In the genomic region with DNA sequence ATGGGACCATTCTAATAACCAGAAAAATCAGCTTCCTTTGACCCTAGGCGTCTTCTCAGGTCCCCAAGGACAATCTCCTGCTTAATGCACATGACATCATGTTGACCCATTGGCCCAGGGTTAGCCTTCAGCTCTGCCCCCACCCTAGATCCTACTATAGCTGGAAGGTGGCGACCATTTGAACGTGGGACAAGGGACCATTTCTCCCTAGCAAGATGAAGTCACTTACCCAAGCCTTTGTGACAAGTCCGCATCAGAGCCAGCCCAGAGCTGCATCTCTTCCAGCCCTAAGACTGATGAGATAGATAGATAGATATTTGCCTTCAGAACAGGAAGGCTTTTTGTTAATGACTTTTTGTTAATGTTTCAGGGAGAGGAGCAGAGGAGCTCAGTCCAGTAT, we compare ENCODE assay signal across 25 cellular contexts.
"Had no signal": no experiment of that assay in that cellular context is flagged by ENCODE, and none has a peak within 500 bp of the region (broad histone marks: within the 10 kb centered on the region; RNA-seq: fewer than 3 reads in every experiment).

No MANE protein-coding gene starts in this region.

- H3K79me2 ChIP-seq: parathyroid adenoma had no signal

- H3K27ac ChIP-seq: esophagus squamous epithelium, gastroesophageal sphincter, left ventricle myocardium inferior, lower lobe of right lung, psoas muscle, sigmoid colon, suprapubic skin, thyroid gland, upper lobe of right lung, vagina had no signal

- ATAC-seq: gastroesophageal sphincter, psoas muscle had no signal

- H3K4me3 ChIP-seq: esophagus squamous epithelium, gastroesophageal sphincter, left ventricle myocardium inferior, lower lobe of right lung, psoas muscle, sigmoid colon, skin epidermis, suprapubic skin, thyroid gland, upper lobe of right lung, vagina had no signal

- H3K4me3 Mint-ChIP-seq: immature natural killer cell, memory B cell, nephron had no signal

- H3K27me3 ChIP-seq: esophagus squamous epithelium, sigmoid colon, suprapubic skin, thyroid gland, upper lobe of right lung, vagina had no signal

- DNase-seq: cortex of kidney; esophagus squamous epithelium; foreskin fibroblast; immature natural killer cell; left cardiac atrium; left ventricle myocardium inferior; lower lobe of right lung; midbrain; occipital lobe; psoas muscle; retina; sigmoid colon; stimulated activated CD4-positive, alpha-beta T cell treated with anti-CD3 and anti-CD28 coated beads, Interleukin-2, amount 100 ng/mL, for 24 hours; stimulated activated CD4-positive, alpha-beta T cell treated with anti-CD3 and anti-CD28 coated beads, Interleukin-4, amount 100 ng/mL, for 4 hours; stimulated activated naive CD4-positive, alpha-beta T cell treated with Interleukin-2 at 50 U/mL for 16 hours; thyroid gland; upper lobe of right lung had no signal

- H3K9ac ChIP-seq: parathyroid adenoma had no signal

- H3K36me3 ChIP-seq: esophagus squamous epithelium, gastroesophageal sphincter, left ventricle myocardium inferior, lower lobe of right lung, sigmoid colon, suprapubic skin, thyroid gland, upper lobe of right lung, vagina had no signal

- H3K36me3 Mint-ChIP-seq: immature natural killer cell, memory B cell had no signal

- H3K9me3 ChIP-seq: esophagus squamous epithelium, gastroesophageal sphincter, left ventricle myocardium inferior, lower lobe of right lung, psoas muscle, sigmoid colon, suprapubic skin, thyroid gland, upper lobe of right lung, vagina had no signal

- FAIRE-seq: kidney had no signal

- H3K27ac Mint-ChIP-seq: memory B cell, nephron had no signal

- H3K9me3 Mint-ChIP-seq: immature natural killer cell, memory B cell, nephron had no signal
